ENCODE assay signal across 16 cellular contexts in the genomic region with DNA sequence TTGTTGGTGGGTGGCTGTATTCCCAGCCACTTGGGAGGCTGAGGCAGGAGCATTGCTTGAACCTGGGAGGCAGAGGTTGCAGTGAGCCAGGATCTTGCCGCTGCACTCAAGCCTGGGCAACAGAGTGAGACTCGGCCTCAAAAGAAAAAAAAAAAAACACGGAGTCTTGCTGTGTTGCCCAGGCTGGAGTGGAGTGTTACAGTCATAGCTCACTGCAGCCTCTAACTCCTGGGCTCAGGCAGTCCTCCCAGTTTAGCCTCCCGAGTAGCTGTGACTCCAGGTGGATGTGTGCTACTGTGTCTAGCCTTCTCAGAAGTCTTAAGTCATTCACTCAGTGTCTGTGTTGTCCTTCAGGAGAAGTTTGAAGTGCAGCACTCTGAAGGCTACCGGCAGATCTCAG.
"Had no signal": no experiment of that assay in that cellular context is flagged by ENCODE, and none has a peak within 500 bp of the region (broad histone marks: within the 10 kb centered on the region; RNA-seq: fewer than 3 reads in every experiment).

No MANE protein-coding gene starts in this region.

- H3K9me3 Mint-ChIP-seq: activated naive CD4-positive, alpha-beta T cell treated with anti-CD3 and anti-CD28 coated beads, Interleukin-2, amount 50 U/mL, for 24 hours; naive B cell; stimulated activated memory B cell treated with anti-CD40 and anti-IgM and Interleukin-4, amounts not matched to agents 10 μg/mL and 1 μg/mL and 100 μg/mL, for 72 hours had no signal

- H3K36me3 ChIP-seq: uterus had no signal

- DNase-seq: activated CD4-positive, alpha-beta T cell treated with anti-CD3 and anti-CD28 coated beads, Interleukin-2, amount 50 U/mL, for 1 hour; activated CD8-positive, alpha-beta memory T cell treated with anti-CD3 and anti-CD28 coated beads, Interleukin-2, amount 10 ng/mL, durations not matched to agents 7 days and 5 days; activated T-cell treated with anti-CD3 and anti-CD28 coated beads, Interleukin-2, amount 50 U/mL, for 1 hour; adrenal gland; effector memory CD4-positive, alpha-beta T cell; heart right ventricle; left colon; naive B cell; retina; uterus had no signal

- H3K4me3 Mint-ChIP-seq: activated CD8-positive, alpha-beta memory T cell treated with anti-CD3 and anti-CD28 coated beads, Interleukin-2, amount 10 ng/mL, durations not matched to agents 7 days and 5 days; activated naive CD4-positive, alpha-beta T cell treated with anti-CD3 and anti-CD28 coated beads, Interleukin-2, amount 50 U/mL, for 24 hours; stimulated activated memory B cell treated with anti-CD40 and anti-IgM and Interleukin-4, amounts not matched to agents 10 μg/mL and 1 μg/mL and 100 μg/mL, for 72 hours had no signal

- H3K27ac Mint-ChIP-seq: activated CD8-positive, alpha-beta memory T cell treated with anti-CD3 and anti-CD28 coated beads, Interleukin-2, amount 10 ng/mL, durations not matched to agents 7 days and 5 days had no signal

- H3K27ac ChIP-seq: adrenal gland, coronary artery, heart right ventricle, SK-N-MC, uterus had no signal

- H3K4me3 ChIP-seq: adrenal gland, coronary artery, gastroesophageal sphincter, heart right ventricle, SK-N-MC, tibial nerve, uterus had no signal

- H3K9me3 ChIP-seq: adrenal gland, gastroesophageal sphincter, heart right ventricle, tibial nerve, uterus had no signal

- H3K27me3 ChIP-seq: adrenal gland, gastroesophageal sphincter, heart right ventricle, tibial nerve, uterus had no signal

- H3K27me3 Mint-ChIP-seq: activated CD8-positive, alpha-beta memory T cell treated with anti-CD3 and anti-CD28 coated beads, Interleukin-2, amount 10 ng/mL, durations not matched to agents 7 days and 5 days; activated naive CD4-positive, alpha-beta T cell treated with anti-CD3 and anti-CD28 coated beads, Interleukin-2, amount 50 U/mL, for 24 hours; naive B cell; stimulated activated memory B cell treated with anti-CD40 and anti-IgM and Interleukin-4, amounts not matched to agents 10 μg/mL and 1 μg/mL and 100 μg/mL, for 72 hours had no signal
